In genomic region chr1:171600310-171600709, GRCh38 we compare ENCODE assay signal across 8 cellular contexts. TPM values are rescaled to one million over a fixed set of nuclear protein-coding genes. Genes with fewer than 3 reads are reported as not detected.
"Had no signal": no experiment of that assay in that cellular context is flagged by ENCODE, and none has a peak within 500 bp of the region (broad histone marks: within the 10 kb centered on the region; RNA-seq: fewer than 3 reads in every experiment).

No MANE protein-coding gene starts in this region.

RNA-seq across cellular contexts. Expression of gene MYOCOS, which starts 21.7 kb away (rescaled TPM):
- total RNA-seq: activated CD8-positive, alpha-beta T cell treated with anti-CD3 and anti-CD28 coated beads for 36 hours; adrenal gland; breast epithelium; LHCN-M2; M059J; PC-3; SK-MEL-5 had no signal
- polyA plus RNA-seq: adrenal gland had no signal

RNA-seq across cellular contexts. Expression of gene MYOC, which starts 52.2 kb away (rescaled TPM):
- total RNA-seq: activated CD8-positive, alpha-beta T cell treated with anti-CD3 and anti-CD28 coated beads for 36 hours; activated naive CD8-positive, alpha-beta T cell treated with anti-CD3 and anti-CD28 coated beads, Interleukin-2, amount 10 ng/mL, durations not matched to agents 7 days and 5 days; LHCN-M2; M059J; PC-3; SK-MEL-5 had no signal
